Comparison of ENCODE assay signal across 20 cellular contexts in genomic region chr3:65945953-65946352, GRCh38.
A peak's percentile ranks its signal among the peaks of the same experiment; 100 is the strongest.
DNase-seq lines count a peak whose midpoint lies in the region; ATAC-seq, FAIRE-seq and TF ChIP-seq lines count a peak whose summit lies in the region.
"Had no signal": no experiment of that assay in that cellular context is flagged by ENCODE, and none has a peak within 500 bp of the region (broad histone marks: within the 10 kb centered on the region; RNA-seq: fewer than 3 reads in every experiment).

No MANE protein-coding gene starts in this region.

- 73 to 84% (median 76%) methylated on average over 6 of the region's 6 CpGs for WGBS in stomach, 5 donors

- H4K20me1 ChIP-seq in BLaER1 treated with 17β-estradiol and CSF1 and Interleukin-3, amounts not matched to agents 10 nM and 100 nM: no peaks in the 10 kb centered on the region

- TF ChIP-seq CTCF in lower lobe of right lung (IDR thresholded peaks at IDR 0.05) (no peak), stomach (IDR thresholded peaks at IDR 0.05) (no peak)

- H3K4me2 ChIP-seq in BLaER1 treated with 17β-estradiol and CSF1 and Interleukin-3, amounts not matched to agents 10 nM and 100 nM: peak overlapping the region in 9 of 11 experiments; percentile 5 to 65 (median 42); a peak in 16 of 22 replicates

- peak; percentile 28; the same call in 2 of the 3 replicates for ATAC-seq in SK-N-SH treated with all-trans-retinoic acid at 6 μM for 48 hours
- peak; percentile 8 to 51 for ATAC-seq in lower lobe of right lung
- no peak for ATAC-seq in HG03442 (IDR thresholded peaks at IDR 0.05; ENCODE audit: unreplicated experiment)
- no peak for ATAC-seq in GM19324 (IDR thresholded peaks at IDR 0.05; ENCODE audit: low FRiP score, unreplicated experiment)
- ATAC-seq: mucosa of descending colon had no signal

- no peak overlapping the region for H3K4me3 ChIP-seq in BLaER1 treated with 17β-estradiol and CSF1 and Interleukin-3, amounts not matched to agents 10 nM and 100 nM
- H3K4me3 ChIP-seq in lower lobe of right lung (no peak overlapping the region), stomach (no peak overlapping the region)
- H3K4me3 ChIP-seq: gastroesophageal sphincter, GM12878, mucosa of descending colon, prostate gland had no signal

- H3K9ac ChIP-seq in BLaER1 treated with 17β-estradiol and CSF1 and Interleukin-3, amounts not matched to agents 10 nM and 100 nM: no peak overlapping the region

- no peak overlapping the region for H3K27ac ChIP-seq in BLaER1 treated with 17β-estradiol and CSF1 and Interleukin-3, amounts not matched to agents 10 nM and 100 nM
- H3K27ac ChIP-seq in lower lobe of right lung (peak overlapping the region; percentile 52), stomach (peak overlapping the region in 4 of 5 donors; percentile 25 to 80 (median 52))

- peaks cover 0 to 7% (median 0%) of the 10 kb centered on the region in 11 experiments; a peak in 1 of 22 replicates for H3K9me3 ChIP-seq in BLaER1 treated with 17β-estradiol and CSF1 and Interleukin-3, amounts not matched to agents 10 nM and 100 nM (replicated peaks in 1 of 11)
- H3K9me3 ChIP-seq in lower lobe of right lung (no peaks in the 10 kb centered on the region), stomach (no peaks in the 10 kb centered on the region)
- H3K9me3 ChIP-seq: gastroesophageal sphincter, mucosa of descending colon, prostate gland had no signal

- no peak for TF ChIP-seq EP300 in stomach (IDR thresholded peaks at IDR 0.05)

- FAIRE-seq in urothelium cell line (lab: Jason Lieb, UNC): no peak

- H3K36me3 ChIP-seq in BLaER1 treated with 17β-estradiol and CSF1 and Interleukin-3, amounts not matched to agents 10 nM and 100 nM: no peaks in the 10 kb centered on the region
- H3K36me3 ChIP-seq in lower lobe of right lung (no peaks in the 10 kb centered on the region), stomach (no peaks in the 10 kb centered on the region)
- H3K36me3 ChIP-seq: gastroesophageal sphincter, prostate gland had no signal

- no peak for DNase-seq in lower lobe of right lung
- no peak for DNase-seq in stomach
- no peak for DNase-seq in urothelium cell line (ENCODE audit: low spot score)
- DNase-seq in HK-2 (ENCODE audit: unreplicated experiment): no peak
- DNase-seq: activated CD4-positive, alpha-beta memory T cell treated with anti-CD3 and anti-CD28 coated beads for 36 hours; activated CD4-positive, CD25-positive, alpha-beta regulatory T cell; activated gamma-delta T cell; CD4-positive, alpha-beta memory T cell; erythroblast; Kasumi-1; kidney glomerular epithelial cell; mucosa of descending colon; NCI-H1092 treated with DMSO at 0.1 percent for 48 hours had no signal

- TF ChIP-seq POLR2A in stomach (IDR thresholded peaks at IDR 0.05): no peak

- intact Hi-C loops in lower lobe of right lung (cut with DNase I) (no loop called here), stomach (cut with DNase I; ENCODE audit: low total_unique reads) (no loop called here)

- H3K4me1 ChIP-seq in BLaER1 treated with 17β-estradiol and CSF1 and Interleukin-3, amounts not matched to agents 10 nM and 100 nM: peaks cover 0 to 21% (median 12%) of the 10 kb centered on the region in 10 experiments; a peak in 14 of 20 replicates
- H3K4me1 ChIP-seq in lower lobe of right lung (peaks cover 31% of the 10 kb centered on the region), stomach (peaks cover 19 to 44% (median 32%) of the 10 kb centered on the region in 4 donors)

- no peaks in the 10 kb centered on the region for H3K27me3 ChIP-seq in BLaER1 treated with 17β-estradiol and CSF1 and Interleukin-3, amounts not matched to agents 10 nM and 100 nM
- H3K27me3 ChIP-seq in lower lobe of right lung (ENCODE audit: low read depth): no peaks in the 10 kb centered on the region
- H3K27me3 ChIP-seq in stomach: no peaks in the 10 kb centered on the region
- H3K27me3 ChIP-seq: gastroesophageal sphincter had no signal

TF ChIP-seq in SK-N-SH treated with all-trans-retinoic acid at 6 μM for 48 hours, 23 proteins besides CTCF, POLR2A, EP300 and RAD21:
- TF ChIP-seq ZNF8 (CRISPR knock-in tag; IDR thresholded peaks at IDR 0.05) (no peak), CREB5 (CRISPR knock-in tag; IDR thresholded peaks at IDR 0.05; ENCODE audit: low read depth) (no peak), TSHZ2 (CRISPR knock-in tag; IDR thresholded peaks at IDR 0.05) (no peak), POU6F1 (CRISPR knock-in tag; IDR thresholded peaks at IDR 0.05; ENCODE audit: borderline replicate concordance, low read depth) (no peak), ZFP3 (CRISPR knock-in tag; IDR thresholded peaks at IDR 0.05) (no peak), ESRRG (CRISPR knock-in tag; IDR thresholded peaks at IDR 0.05) (no peak), ZFP30 (CRISPR knock-in tag; IDR thresholded peaks at IDR 0.05) (no peak), OSR1 (CRISPR knock-in tag; IDR thresholded peaks at IDR 0.05) (no peak), BACH2 (CRISPR knock-in tag; IDR thresholded peaks at IDR 0.05; ENCODE audit: borderline replicate concordance) (no peak), PPARA (CRISPR knock-in tag; IDR thresholded peaks at IDR 0.05; ENCODE audit: borderline replicate concordance) (no peak), ISL1 (CRISPR knock-in tag; IDR thresholded peaks at IDR 0.05) (no peak), PATZ1 (CRISPR knock-in tag; IDR thresholded peaks at IDR 0.05; ENCODE audit: borderline replicate concordance) (no peak)

Comparison
In these comparisons a context has a peak if more than half of its experiments do, and no peak if none do; other contexts are left out.
1. H3K27ac ChIP-seq: peak in lower lobe of right lung (single experiment) and stomach (4 of 5); none in BLaER1 treated with 17β-estradiol and CSF1 and Interleukin-3, amounts not matched to agents 10 nM and 100 nM (0 of 11).
2. ATAC-seq: peak in SK-N-SH treated with all-trans-retinoic acid at 6 μM for 48 hours (single experiment) and lower lobe of right lung (2 of 2); none in HG03442 (single experiment) and GM19324 (single experiment).